Comparison of ENCODE assay signal across 24 cellular contexts in genomic region chr4:182803235-182803634, GRCh38.
DNase-seq lines count a peak whose midpoint lies in the region; ATAC-seq, FAIRE-seq and TF ChIP-seq lines count a peak whose summit lies in the region.
"Had no signal": no experiment of that assay in that cellular context is flagged by ENCODE, and none has a peak within 500 bp of the region (broad histone marks: within the 10 kb centered on the region; RNA-seq: fewer than 3 reads in every experiment).

No MANE protein-coding gene starts in this region.

- no peak for TF ChIP-seq EP300 in A549 (IDR thresholded peaks at IDR 0.05)
- TF ChIP-seq EP300 in H1 (IDR thresholded peaks at IDR 0.05; ENCODE audit: borderline replicate concordance in 1 of 2, low read depth in 2 of 2, low read length in 2 of 2): no peak

- H2AFZ ChIP-seq in H1 (ENCODE audit: low read length) (no peak overlapping the region), osteoblast (ENCODE audit: low read length) (no peak overlapping the region)
- H2AFZ ChIP-seq: GM23248 had no signal

- H3K23me2 ChIP-seq in H1 (ENCODE audit: low read depth, low read length): peaks cover 8% of the 10 kb centered on the region; the same call in 1 of the 2 replicates

- no peak overlapping the region for H2BK120ac ChIP-seq in H1 (replicated peaks; ENCODE audit: low read depth, low read length)

- H4K20me1 ChIP-seq in H1 (replicated peaks in 1 of 2; ENCODE audit: control insufficient read depth in 1 of 2, insufficient read depth in 2 of 2, low read length in 2 of 2) (peaks cover 0 to 3% of the 10 kb centered on the region in 2 experiments), osteoblast (ENCODE audit: insufficient read depth, low read length) (no peaks in the 10 kb centered on the region)
- H4K20me1 ChIP-seq: BLaER1 treated with 17β-estradiol and CSF1 and Interleukin-3, amounts not matched to agents 10 nM and 100 nM had no signal

- H4K91ac ChIP-seq in H1 (replicated peaks; ENCODE audit: insufficient read length, low read length): no peak overlapping the region

- ATAC-seq in A549 (no peak), GM21423 (IDR thresholded peaks at IDR 0.05; ENCODE audit: unreplicated experiment) (no peak), GM21737 (IDR thresholded peaks at IDR 0.05; ENCODE audit: unreplicated experiment) (no peak)
- ATAC-seq: HCT116 had no signal

- H3K36me3 ChIP-seq in H1 (ENCODE audit: control insufficient read depth in 2 of 4, insufficient read depth in 4 of 4, low read length in 3 of 4) (peaks cover 0 to 22% (median 4%) of the 10 kb centered on the region in 4 experiments; a peak in 5 of 8 replicates), osteoblast (ENCODE audit: insufficient read depth, low read length) (no peaks in the 10 kb centered on the region)

- FAIRE-seq in A549 (lab: Jason Lieb, UNC) (no peak), H1 (lab: Jason Lieb, UNC) (no peak)
- FAIRE-seq: A204.1, D721Med, GM12891, GM18507 had no signal

- TF ChIP-seq RAD21 in A549 (conservative IDR thresholded peaks at IDR 0.05 in 1 of 2, IDR thresholded peaks at IDR 0.05 in 1 of 2) (no peak), H1 (IDR thresholded peaks at IDR 0.05 in 1 of 2, conservative IDR thresholded peaks at IDR 0.05 in 1 of 2; ENCODE audit: low read depth in 2 of 2, low read length in 2 of 2) (no peak)

- no peak overlapping the region for H2BK20ac ChIP-seq in H1 (ENCODE audit: low read length)

- no peak overlapping the region for H2AK5ac ChIP-seq in H1 (ENCODE audit: low read depth, low read length)

- H3K4me2 ChIP-seq in A549 (no peak overlapping the region), H1 (ENCODE audit: insufficient read depth in 1 of 2, low read depth in 2 of 2, low read length in 2 of 2) (no peak overlapping the region), osteoblast (ENCODE audit: insufficient read depth, low read length) (no peak overlapping the region)

- H3K79me1 ChIP-seq in H1 (ENCODE audit: low read depth, low read length): no peaks in the 10 kb centered on the region

- no peaks in the 10 kb centered on the region for H3K9me3 ChIP-seq in A549
- H3K9me3 ChIP-seq in H1 (ENCODE audit: insufficient read depth in 2 of 2, low read depth in 1 of 2, low read length in 1 of 2): no peaks in the 10 kb centered on the region; a peak in 1 of 4 replicates
- H3K9me3 ChIP-seq in osteoblast (ENCODE audit: low read depth, low read length): no peaks in the 10 kb centered on the region
- H3K9me3 ChIP-seq: BE2C had no signal

- H3K9ac ChIP-seq in H1 (replicated peaks in 1 of 4; ENCODE audit: extremely low read depth in 1 of 4, low read depth in 3 of 4, low read length in 3 of 4): no peak overlapping the region
- H3K9ac ChIP-seq: BLaER1 treated with 17β-estradiol and CSF1 and Interleukin-3, amounts not matched to agents 10 nM and 100 nM; GM23248 had no signal

- no peaks in the 10 kb centered on the region for H3K4me1 ChIP-seq in A549
- peaks cover 0 to 5% (median under 1%) of the 10 kb centered on the region in 4 experiments; a peak in 4 of 7 replicates for H3K4me1 ChIP-seq in H1 (replicated peaks in 1 of 4; ENCODE audit: control insufficient read depth in 3 of 4, insufficient read depth in 4 of 4, low read length in 3 of 4)
- peaks cover 5% of the 10 kb centered on the region for H3K4me1 ChIP-seq in osteoblast (ENCODE audit: insufficient read depth, low read length)
- H3K4me1 ChIP-seq: BE2C had no signal

- TF ChIP-seq CTCF in A549 (IDR thresholded peaks at IDR 0.05) (no peak), H1 (IDR thresholded peaks at IDR 0.05; ENCODE audit: control extremely low read depth in 1 of 3, insufficient read depth in 1 of 3, low read depth in 1 of 3, low read length in 3 of 3) (no peak), osteoblast (IDR thresholded peaks at IDR 0.05; ENCODE audit: extremely low read depth, low read depth, low read length) (no peak)

- WGBS in A549 (ENCODE audit: missing lambda C conversion rate): 58% methylated on average over 6 of the region's 6 CpGs
- 82% methylated on average over 6 of the region's 6 CpGs; no CpG with 5 or more reads in 1 of the 2 experiments for WGBS in H1 (ENCODE audit: extremely low coverage in 1 of 2, insufficient coverage in 1 of 2, insufficient read length in 1 of 2, insufficient replicate concordance in 2 of 2, low coverage in 1 of 2, low lambda C conversion rate in 2 of 2, missing lambda C conversion rate in 1 of 2), 2 experiments

- CTCF ChIA-PET in A549 (lab: Yijun Ruan, JAX) (no interaction called here), H1 (lab: Charles Lee; ENCODE audit: partially characterized antibody) (interaction anchor here (0.7 kb wide), 1 partner anchor 28 kb away, joined by 5 read pairs; no protein-coding TSS in a partner anchor)

- POLR2A ChIA-PET in A549 (lab: Yijun Ruan, JAX): no interaction called here
- POLR2A ChIA-PET in H1 (lab: Charles Lee; ENCODE audit: partially characterized antibody): no interaction called here

- DNase-seq in A549 (ENCODE audit: low read depth in 1 of 2, low spot score in 1 of 2) (no peak), H1 (ENCODE audit: low read depth in 1 of 2, low spot score in 2 of 2) (no peak), osteoblast (ENCODE audit: insufficient read length, low spot score, missing footprints) (peak; percentile 11), NCI-H748 (lab: John Stamatoyannopoulos, UW; ENCODE audit: unreplicated experiment) (no peak)
- DNase-seq: ACHN; AML-193; BE2C; CD4-positive, alpha-beta T cell; CD8-positive, alpha-beta memory T cell; DMS 273 treated with DMSO at 0.1 percent for 48 hours; DMS79; EL; GF-D8; GM23248; H9 had no signal

- no peak overlapping the region for H3K23ac ChIP-seq in H1 (ENCODE audit: insufficient read length)

- no peak overlapping the region for H3K4ac ChIP-seq in H1 (replicated peaks; ENCODE audit: insufficient read length, low read depth, low read length)

- H2BK12ac ChIP-seq in H1 (ENCODE audit: low read depth, low read length): no peak overlapping the region

- H3K27me3 ChIP-seq in H1 (replicated peaks in 1 of 4; ENCODE audit: control insufficient read depth in 3 of 4, extremely low read depth in 1 of 4, insufficient read depth in 3 of 4, low read length in 3 of 4) (peaks cover 0 to 9% (median 2%) of the 10 kb centered on the region in 4 experiments; a peak in 6 of 7 replicates), osteoblast (ENCODE audit: insufficient read depth, low read length) (peaks cover 5% of the 10 kb centered on the region)
- H3K27me3 ChIP-seq: BE2C; BLaER1 treated with 17β-estradiol and CSF1 and Interleukin-3, amounts not matched to agents 10 nM and 100 nM had no signal

- no peak overlapping the region for H2BK15ac ChIP-seq in H1 (ENCODE audit: low read length)

- TF ChIP-seq POLR2A in A549 (IDR thresholded peaks at IDR 0.05; ENCODE audit: low read length) (no peak), H1 (IDR thresholded peaks at IDR 0.05; ENCODE audit: control extremely low read depth in 1 of 2, low read depth in 2 of 2, low read length in 2 of 2) (no peak)

- no peak overlapping the region for H4K5ac ChIP-seq in H1 (ENCODE audit: insufficient read length, low read depth, low read length)

- H3K79me2 ChIP-seq in H1 (ENCODE audit: control insufficient read depth in 1 of 2, insufficient read depth in 2 of 2, low read length in 2 of 2) (no peaks in the 10 kb centered on the region), osteoblast (ENCODE audit: insufficient read depth, low read length) (no peaks in the 10 kb centered on the region)

- no peak overlapping the region for H3K27ac ChIP-seq in A549
- no peak overlapping the region for H3K27ac ChIP-seq in H1 (ENCODE audit: low read depth, low read length)
- H3K27ac ChIP-seq in osteoblast (ENCODE audit: low read depth, low read length): no peak overlapping the region
- H3K27ac ChIP-seq: 22Rv1; BLaER1 treated with 17β-estradiol and CSF1 and Interleukin-3, amounts not matched to agents 10 nM and 100 nM; GM23248 had no signal

- H3K4me3 ChIP-seq in A549 (no peak overlapping the region), H1 (ENCODE audit: extremely low read depth in 1 of 4, insufficient read depth in 2 of 4, low read depth in 3 of 4, low read length in 4 of 4) (no peak overlapping the region), osteoblast (ENCODE audit: insufficient read depth, low read length) (no peak overlapping the region)
- H3K4me3 ChIP-seq: BLaER1 treated with 17β-estradiol and CSF1 and Interleukin-3, amounts not matched to agents 10 nM and 100 nM; GM23248 had no signal

- no peak overlapping the region for H3K14ac ChIP-seq in H1 (ENCODE audit: insufficient read length)

- no peak overlapping the region for H4K8ac ChIP-seq in H1 (ENCODE audit: extremely low read depth, insufficient read depth, low read length)

- H2BK5ac ChIP-seq in H1 (ENCODE audit: low read depth, low read length): no peak overlapping the region

- peak overlapping the region; percentile 1; the same call in 1 of the 2 replicates for H3K18ac ChIP-seq in H1 (ENCODE audit: extremely low read depth, low read length)

- H3K56ac ChIP-seq in H1 (replicated peaks; ENCODE audit: insufficient read length, low read depth, low read length): no peak overlapping the region

TF ChIP-seq in A549, 52 proteins besides CTCF, POLR2A, EP300 and RAD21:
- no peak for TF ChIP-seq FOXS1 (CRISPR knock-in tag; IDR thresholded peaks at IDR 0.05)
- TF ChIP-seq MAFK (IDR thresholded peaks at IDR 0.05; ENCODE audit: partially characterized antibody): peak; percentile 46
TF ChIP-seq in A549: peak in this region for 1.

TF ChIP-seq in H1, 55 proteins besides CTCF, POLR2A, EP300 and RAD21:
- peak; percentile 37; the same call in 1 of the 2 replicates for TF ChIP-seq MAFK (IDR thresholded peaks at IDR 0.05; ENCODE audit: low read depth, low read length)
- TF ChIP-seq FOSL1 (IDR thresholded peaks at IDR 0.05; ENCODE audit: insufficient read depth, low read depth, low read length): no peak

Comparison
In these comparisons a context has a peak if more than half of its experiments do, and no peak if none do; other contexts are left out.
1. Of the 18 proteins assayed by ChIP-seq in both H1 and A549: peak only in H1: none; only in A549: none; in both: MAFK; in neither: 17.